8 cellular contexts compared by ENCODE assay signal in the genomic region with DNA sequence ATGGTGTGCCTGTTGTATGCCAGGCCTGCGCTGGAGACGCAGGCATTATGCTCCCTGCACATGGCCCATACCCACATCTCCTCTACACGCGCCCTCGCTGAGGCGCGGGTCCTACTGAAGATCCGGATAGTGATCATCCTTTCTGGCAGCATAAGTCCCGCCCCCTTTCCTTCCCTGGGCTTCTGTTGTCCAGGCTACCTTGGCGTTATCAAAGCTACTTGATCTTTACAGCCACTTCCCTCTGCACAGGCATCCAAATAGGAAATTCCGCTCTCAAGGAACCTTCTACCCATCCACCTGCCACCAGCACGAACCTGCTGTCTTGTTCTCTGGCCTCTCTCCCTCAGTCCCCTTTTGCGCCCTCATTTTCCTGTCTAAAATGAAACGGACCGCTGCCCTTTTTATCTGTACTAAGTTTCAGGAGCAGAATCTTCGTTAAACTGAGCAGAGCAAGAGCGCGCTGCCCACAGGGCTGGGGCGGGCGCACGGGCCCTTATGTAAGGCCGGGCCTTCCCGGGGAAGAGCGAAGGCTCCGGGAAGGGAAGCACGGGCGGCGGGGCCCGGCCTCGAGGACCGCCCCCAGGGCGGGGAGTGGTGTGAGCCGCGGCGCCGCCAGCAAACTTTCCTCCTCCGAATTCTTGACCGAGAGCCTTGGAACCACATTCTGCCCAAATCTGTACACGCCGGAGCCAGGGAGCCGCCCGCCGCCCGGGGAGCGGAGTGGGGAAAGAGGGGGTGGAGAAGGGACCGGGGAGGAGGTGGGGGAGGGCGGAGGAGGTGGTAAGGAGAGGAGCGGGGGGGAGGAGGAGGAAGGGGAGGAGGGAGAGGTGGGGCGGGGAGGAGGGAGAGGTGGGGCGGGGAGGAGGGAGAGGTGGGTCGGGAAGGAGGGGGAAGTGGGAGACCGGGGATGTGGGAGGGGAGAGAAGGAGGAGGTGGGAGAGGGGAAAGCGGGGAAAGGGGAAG. TPM values are rescaled to one million over a fixed set of nuclear protein-coding genes. Genes with fewer than 3 reads are reported as not detected.
DNase-seq lines count a peak whose midpoint lies in the region; ATAC-seq and TF ChIP-seq lines count a peak whose summit lies in the region.

No MANE protein-coding gene starts in this region.

- no peaks in the 10 kb centered on the region for H3K9me3 Mint-ChIP-seq in WTC11
- no peaks in the 10 kb centered on the region for H3K9me3 Mint-ChIP-seq in dendritic cell treated with granulocyte-macrophage colony-stimulating factor and Interleukin-4, amounts not matched to agents 40 ng/mL and 50 ng/mL, for 4 days

- H3K4me1 ChIP-seq in DOHH2 (ENCODE audit: control insufficient read depth, low read length) = peaks cover 77% of the 10 kb centered on the region

- intact Hi-C loops in dendritic cell treated with granulocyte-macrophage colony-stimulating factor and Interleukin-4, amounts not matched to agents 40 ng/mL and 50 ng/mL, for 4 days (cut with micrococcal nuclease) = loop anchor here (1.0 kb wide), 1 partner anchor 43 kb away; no protein-coding TSS in a partner anchor
- intact Hi-C loops in left colon (cut with DNase I, micrococcal nuclease) = loop anchor here in 1 of 2 donors (5.0 kb wide), 1 partner anchor 41 kb away; no protein-coding TSS in a partner anchor

- H3K36me3 ChIP-seq in DOHH2 (ENCODE audit: control insufficient read depth, low read length) = peaks cover 31% of the 10 kb centered on the region

- peaks cover 16% of the 10 kb centered on the region for H3K4me1 Mint-ChIP-seq in WTC11
- H3K4me1 Mint-ChIP-seq in dendritic cell treated with granulocyte-macrophage colony-stimulating factor and Interleukin-4, amounts not matched to agents 40 ng/mL and 50 ng/mL, for 4 days (ENCODE audit: low read depth) = peaks cover 23% of the 10 kb centered on the region

- no peaks in the 10 kb centered on the region for H3K9me2 ChIP-seq in DOHH2 (replicated peaks; ENCODE audit: control insufficient read depth, low read length)

- H3K27ac ChIP-seq in DOHH2 (ENCODE audit: low read depth, low read length) = peak overlapping the region; percentile 99

- TF ChIP-seq CTCF in DOHH2 (IDR thresholded peaks at IDR 0.05; ENCODE audit: low read depth, low read length, poor library complexity, severe bottlenecking) = no peak
- no peak for TF ChIP-seq CTCF in WTC11 (IDR thresholded peaks at IDR 0.05)

- POLR2A ChIA-PET in WTC11 (lab: Charles Lee) = interaction anchor here (1.1 to 1.3 kb wide), 7 partner anchors 14 to 289 kb away, joined by 3 to 13 read pairs (median 5); a partner anchor contains a TSS

- peaks cover 45% of the 10 kb centered on the region for H3F3A ChIP-seq in DOHH2 (ENCODE audit: control insufficient read depth, insufficient read depth)

- CTCF ChIA-PET in WTC11 (lab: Charles Lee) = interaction anchor here (0.6 to 1.7 kb wide), 10 partner anchors 13 to 1558 kb away, joined by 3 to 6 read pairs (median 4); no protein-coding TSS in a partner anchor

- peaks cover 18% of the 10 kb centered on the region for H3K27me3 Mint-ChIP-seq in WTC11 (ENCODE audit: low read depth)
- peaks cover 2% of the 10 kb centered on the region for H3K27me3 Mint-ChIP-seq in dendritic cell treated with granulocyte-macrophage colony-stimulating factor and Interleukin-4, amounts not matched to agents 40 ng/mL and 50 ng/mL, for 4 days

- H3K27me3 ChIP-seq in DOHH2 (ENCODE audit: control insufficient read depth, low read length) = no peaks in the 10 kb centered on the region

- H3K79me2 ChIP-seq in DOHH2 (ENCODE audit: control insufficient read depth, low read length) = peaks cover 69% of the 10 kb centered on the region

- H3K4me3 ChIP-seq in DOHH2 (ENCODE audit: low read length) = peak overlapping the region; percentile 88

- H4K20me1 ChIP-seq in DOHH2 (ENCODE audit: control insufficient read depth, insufficient read depth, low read depth, low read length) = no peaks in the 10 kb centered on the region

- H3K27ac Mint-ChIP-seq in WTC11 = peak overlapping the region; percentile 91
- H3K27ac Mint-ChIP-seq in dendritic cell treated with granulocyte-macrophage colony-stimulating factor and Interleukin-4, amounts not matched to agents 40 ng/mL and 50 ng/mL, for 4 days = peak overlapping the region; percentile 92

- H3K36me3 Mint-ChIP-seq in WTC11 = no peaks in the 10 kb centered on the region
- no peaks in the 10 kb centered on the region for H3K36me3 Mint-ChIP-seq in dendritic cell treated with granulocyte-macrophage colony-stimulating factor and Interleukin-4, amounts not matched to agents 40 ng/mL and 50 ng/mL, for 4 days (ENCODE audit: low read depth)

- DNase-seq in H4 (ENCODE audit: low spot score) (peak; percentile 47), NCI-H146 (lab: John Stamatoyannopoulos, UW) (peak; percentile 72), WTC11 (ENCODE audit: low spot score) (peak; percentile 72), left colon (peak; percentile 83 to 84), NCI-H1694 (lab: John Stamatoyannopoulos, UW) (no peak)
- peak; percentile 68 for DNase-seq in stimulated activated CD4-positive, alpha-beta T cell treated with anti-CD3 and anti-CD28 coated beads, Interleukin-15, amount 100 ng/mL, for 24 hours

- H3K4me2 ChIP-seq in DOHH2 (ENCODE audit: low read length) = peak overlapping the region; percentile 81

- ATAC-seq in WTC11 (peak; percentile 64), left colon (peak; percentile 84)

- H3K9me3 ChIP-seq in DOHH2 (ENCODE audit: control insufficient read depth, insufficient read depth, low read length) = no peaks in the 10 kb centered on the region

- peak overlapping the region; percentile 82 for H3K4me3 Mint-ChIP-seq in WTC11
- H3K4me3 Mint-ChIP-seq in dendritic cell treated with granulocyte-macrophage colony-stimulating factor and Interleukin-4, amounts not matched to agents 40 ng/mL and 50 ng/mL, for 4 days = peak overlapping the region; percentile 76

TF ChIP-seq in WTC11, 78 proteins besides CTCF, POLR2A, EP300 and RAD21 (continues in another document):
- TF ChIP-seq, protein P1, sequence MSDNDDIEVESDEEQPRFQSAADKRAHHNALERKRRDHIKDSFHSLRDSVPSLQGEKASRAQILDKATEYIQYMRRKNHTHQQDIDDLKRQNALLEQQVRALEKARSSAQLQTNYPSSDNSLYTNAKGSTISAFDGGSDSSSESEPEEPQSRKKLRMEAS (CRISPR knock-in tag; IDR thresholded peaks at IDR 0.05) = peak; percentile 50; the same call in 1 of the 2 replicates
- TF ChIP-seq, protein P2, sequence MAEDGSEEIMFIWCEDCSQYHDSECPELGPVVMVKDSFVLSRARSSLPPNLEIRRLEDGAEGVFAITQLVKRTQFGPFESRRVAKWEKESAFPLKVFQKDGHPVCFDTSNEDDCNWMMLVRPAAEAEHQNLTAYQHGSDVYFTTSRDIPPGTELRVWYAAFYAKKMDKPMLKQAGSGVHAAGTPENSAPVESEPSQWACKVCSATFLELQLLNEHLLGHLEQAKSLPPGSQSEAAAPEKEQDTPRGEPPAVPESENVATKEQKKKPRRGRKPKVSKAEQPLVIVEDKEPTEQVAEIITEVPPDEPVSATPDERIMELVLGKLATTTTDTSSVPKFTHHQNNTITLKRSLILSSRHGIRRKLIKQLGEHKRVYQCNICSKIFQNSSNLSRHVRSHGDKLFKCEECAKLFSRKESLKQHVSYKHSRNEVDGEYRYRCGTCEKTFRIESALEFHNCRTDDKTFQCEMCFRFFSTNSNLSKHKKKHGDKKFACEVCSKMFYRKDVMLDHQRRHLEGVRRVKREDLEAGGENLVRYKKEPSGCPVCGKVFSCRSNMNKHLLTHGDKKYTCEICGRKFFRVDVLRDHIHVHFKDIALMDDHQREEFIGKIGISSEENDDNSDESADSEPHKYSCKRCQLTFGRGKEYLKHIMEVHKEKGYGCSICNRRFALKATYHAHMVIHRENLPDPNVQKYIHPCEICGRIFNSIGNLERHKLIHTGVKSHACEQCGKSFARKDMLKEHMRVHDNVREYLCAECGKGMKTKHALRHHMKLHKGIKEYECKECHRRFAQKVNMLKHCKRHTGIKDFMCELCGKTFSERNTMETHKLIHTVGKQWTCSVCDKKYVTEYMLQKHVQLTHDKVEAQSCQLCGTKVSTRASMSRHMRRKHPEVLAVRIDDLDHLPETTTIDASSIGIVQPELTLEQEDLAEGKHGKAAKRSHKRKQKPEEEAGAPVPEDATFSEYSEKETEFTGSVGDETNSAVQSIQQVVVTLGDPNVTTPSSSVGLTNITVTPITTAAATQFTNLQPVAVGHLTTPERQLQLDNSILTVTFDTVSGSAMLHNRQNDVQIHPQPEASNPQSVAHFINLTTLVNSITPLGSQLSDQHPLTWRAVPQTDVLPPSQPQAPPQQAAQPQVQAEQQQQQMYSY (CRISPR knock-in tag; IDR thresholded peaks at IDR 0.05) = peak; percentile 44; the same call in 1 of the 2 replicates
- TF ChIP-seq FOXP1 (CRISPR knock-in tag; IDR thresholded peaks at IDR 0.05; ENCODE audit: borderline replicate concordance) = 0 out of 2 replicates have a peak, but pooled peaks have one; percentile 47
- TF ChIP-seq MYBL2 (CRISPR knock-in tag; IDR thresholded peaks at IDR 0.05) = no peak
- TF ChIP-seq FOXK1 (CRISPR knock-in tag; IDR thresholded peaks at IDR 0.05) = 0 out of 2 replicates have a peak, but pooled peaks have one; percentile 30

RNA-seq across cellular contexts. Expression of a gene that starts 0.9 kb away (rescaled TPM):
- not detected in 2 replicates for total RNA-seq in H4 (2014; rRNA removed; shearing (Covaris generic))
- total RNA-seq in WTC11 (2021) (0.13 TPM in 1 of 3 replicates, not detected in the others), left colon (not detected)

RNA-seq across cellular contexts. Expression of a gene that starts 44.4 kb away (rescaled TPM):
- 764 and 846 TPM in 2 replicates for total RNA-seq in H4 (2014; rRNA removed; shearing (Covaris generic))
- total RNA-seq in WTC11 (2021) (611 to 640 TPM (median 616 TPM) in 3 replicates), left colon (100 to 1,000 TPM; 209 to 212 TPM)
